8 cellular contexts compared by ENCODE assay signal in the genomic region with DNA sequence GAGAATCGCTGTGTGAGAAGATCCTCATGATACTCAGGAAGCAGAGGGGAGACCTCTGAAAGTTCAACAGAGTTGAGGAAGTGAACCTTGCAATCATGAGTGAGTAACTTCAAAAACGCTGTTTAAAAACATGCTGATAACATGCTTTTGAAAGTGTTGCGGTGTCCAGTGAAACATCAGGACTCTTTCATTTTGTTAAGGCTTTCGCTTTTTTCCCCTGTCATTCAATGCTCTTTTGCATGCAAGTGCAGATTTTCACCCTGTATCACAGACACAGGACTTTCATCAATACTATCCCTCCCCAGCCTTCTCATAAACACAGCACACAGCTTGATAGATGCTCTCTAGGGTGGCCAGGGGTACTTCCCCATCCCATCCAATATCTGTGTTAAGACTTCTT.
A peak's percentile ranks its signal among the peaks of the same experiment; 100 is the strongest.
DNase-seq lines count a peak whose midpoint lies in the region; ATAC-seq and TF ChIP-seq lines count a peak whose summit lies in the region.
"Not testable (repeated sequence)": the region's sequence is repeated elsewhere in the genome, so short reads cannot be mapped to it uniquely, and the experiment has no call there.

No MANE protein-coding gene starts in this region.

- H3K4me3 ChIP-seq in GM12865 (ENCODE audit: low read depth, low read length): not testable (repeated sequence)

- peak overlapping the region; percentile 56 for H3K4me3 Mint-ChIP-seq in T-helper 1 cell treated with Interleukin-12 subunit alpha and Interleukin-12 subunit beta and Interleukin-4 antibody, amounts not matched to agents 30 μg/mL and 1 μg/mL, for 36 hours
- H3K4me3 Mint-ChIP-seq in activated naive CD4-positive, alpha-beta T cell treated with anti-CD3 and anti-CD28 coated beads, Interleukin-2, amount 10 ng/mL, durations not matched to agents 7 days and 5 days: peak overlapping the region; percentile 6

- H3K27ac Mint-ChIP-seq in T-helper 1 cell treated with Interleukin-12 subunit alpha and Interleukin-12 subunit beta and Interleukin-4 antibody, amounts not matched to agents 30 μg/mL and 1 μg/mL, for 36 hours: not testable (repeated sequence)
- H3K27ac Mint-ChIP-seq in activated naive CD4-positive, alpha-beta T cell treated with anti-CD3 and anti-CD28 coated beads, Interleukin-2, amount 10 ng/mL, durations not matched to agents 7 days and 5 days: peak overlapping the region; percentile 67

- DNase-seq in GM12865 (ENCODE audit: low read depth) (peak; percentile 90), pons (ENCODE audit: low spot score) (peak; percentile 36)
- DNase-seq in activated naive CD4-positive, alpha-beta T cell treated with anti-CD3 and anti-CD28 coated beads, Interleukin-2, amount 10 ng/mL, durations not matched to agents 7 days and 5 days: not testable (repeated sequence)

- H3K4me1 Mint-ChIP-seq in T-helper 1 cell treated with Interleukin-12 subunit alpha and Interleukin-12 subunit beta and Interleukin-4 antibody, amounts not matched to agents 30 μg/mL and 1 μg/mL, for 36 hours (ENCODE audit: low read depth): peaks cover 17% of the 10 kb centered on the region
- peaks cover 51% of the 10 kb centered on the region for H3K4me1 Mint-ChIP-seq in activated naive CD4-positive, alpha-beta T cell treated with anti-CD3 and anti-CD28 coated beads, Interleukin-2, amount 10 ng/mL, durations not matched to agents 7 days and 5 days

- CTCF ChIA-PET in activated naive CD4-positive, alpha-beta T cell treated with anti-CD3 and anti-CD28 coated beads, Interleukin-2, amount 10 ng/mL, durations not matched to agents 7 days and 5 days (lab: Charles Lee): not testable (repeated sequence)

- H3K36me3 Mint-ChIP-seq in T-helper 1 cell treated with Interleukin-12 subunit alpha and Interleukin-12 subunit beta and Interleukin-4 antibody, amounts not matched to agents 30 μg/mL and 1 μg/mL, for 36 hours (ENCODE audit: low read depth); activated naive CD4-positive, alpha-beta T cell treated with anti-CD3 and anti-CD28 coated beads, Interleukin-2, amount 10 ng/mL, durations not matched to agents 7 days and 5 days: not testable (repeated sequence)

- ATAC-seq in GM19328 (IDR thresholded peaks at IDR 0.05; ENCODE audit: unreplicated experiment): peak; percentile 63
- peak; percentile 88 for ATAC-seq in GM21619 (IDR thresholded peaks at IDR 0.05; ENCODE audit: unreplicated experiment)
- ATAC-seq in HG02973 (IDR thresholded peaks at IDR 0.05; ENCODE audit: unreplicated experiment): peak; percentile 88
- ATAC-seq in HG03442 (IDR thresholded peaks at IDR 0.05; ENCODE audit: unreplicated experiment): peak; percentile 86

- TF ChIP-seq CTCF in GM12865 (IDR thresholded peaks at IDR 0.05; ENCODE audit: insufficient read depth, low read depth, low read length, missing control alignments): not testable (repeated sequence)

- not testable (repeated sequence) for H3K9me3 Mint-ChIP-seq in T-helper 1 cell treated with Interleukin-12 subunit alpha and Interleukin-12 subunit beta and Interleukin-4 antibody, amounts not matched to agents 30 μg/mL and 1 μg/mL, for 36 hours
- H3K9me3 Mint-ChIP-seq in activated naive CD4-positive, alpha-beta T cell treated with anti-CD3 and anti-CD28 coated beads, Interleukin-2, amount 10 ng/mL, durations not matched to agents 7 days and 5 days: peaks cover 12% of the 10 kb centered on the region

- H3K27me3 Mint-ChIP-seq in T-helper 1 cell treated with Interleukin-12 subunit alpha and Interleukin-12 subunit beta and Interleukin-4 antibody, amounts not matched to agents 30 μg/mL and 1 μg/mL, for 36 hours (ENCODE audit: low read depth): peaks cover 30% of the 10 kb centered on the region
- not testable (repeated sequence) for H3K27me3 Mint-ChIP-seq in activated naive CD4-positive, alpha-beta T cell treated with anti-CD3 and anti-CD28 coated beads, Interleukin-2, amount 10 ng/mL, durations not matched to agents 7 days and 5 days
